Comparison of ENCODE assay signal across 8 cellular contexts in genomic region chr19:18007605-18007938, GRCh38. TPM values are rescaled to one million over a fixed set of nuclear protein-coding genes. Genes with fewer than 3 reads are reported as not detected.
A peak's percentile ranks its signal among the peaks of the same experiment; 100 is the strongest.
DNase-seq lines count a peak whose midpoint lies in the region; ATAC-seq and TF ChIP-seq lines count a peak whose summit lies in the region.

No MANE protein-coding gene starts in this region.

- ATAC-seq in GM18907 (IDR thresholded peaks at IDR 0.05; ENCODE audit: unreplicated experiment) (peak; percentile 45), IMR-90 (ENCODE audit: low read depth) (peak; percentile 42), GM19351 (IDR thresholded peaks at IDR 0.05; ENCODE audit: unreplicated experiment) (no peak)

- peak overlapping the region; percentile 41 for H3K4me3 ChIP-seq in IMR-90 (ENCODE audit: insufficient read depth, low read depth, low read length)
- peak overlapping the region; percentile 75 for H3K4me3 ChIP-seq in choroid plexus epithelial cell (ENCODE audit: low read depth, low read length)
- H3K4me3 ChIP-seq in mesodermal cell (ENCODE audit: extremely low read depth, insufficient read depth, low read length, poor library complexity, severe bottlenecking) = peak overlapping the region; percentile 38

- in situ Hi-C loops in IMR-90 (cut with MboI; ENCODE audit: low sequenced_read_pairs) = no loop called here

- dilution Hi-C loops in IMR-90 (cut with HindIII; ENCODE audit: low sequenced_read_pairs, unreplicated experiment) = no loop called here

- no peak overlapping the region for H4K8ac ChIP-seq in IMR-90 (ENCODE audit: low read depth in 2 of 2, low read length in 2 of 2)

- H4K5ac ChIP-seq in IMR-90 (ENCODE audit: low read depth, low read length) = no peak overlapping the region

- CTCF ChIA-PET in IMR-90 (lab: Yijun Ruan, JAX) = interaction anchor here (0.8 to 1.6 kb wide), 4 partner anchors 37 to 51 kb away, joined by 3 to 10 read pairs (median 4); no protein-coding TSS in a partner anchor

- H2BK15ac ChIP-seq in IMR-90 (ENCODE audit: low read depth, low read length) = no peak overlapping the region

- DNase-seq in IMR-90 = no peak
- no peak for DNase-seq in choroid plexus epithelial cell (ENCODE audit: low read depth)
- DNase-seq in DMS53 treated with DMSO at 0.1 percent for 48 hours (lab: John Stamatoyannopoulos, UW; ENCODE audit: unreplicated experiment) = no peak
- DNase-seq in mucosa of gallbladder (ENCODE audit: low spot score) = no peak
- no peak for DNase-seq in DMS153 (lab: John Stamatoyannopoulos, UW)

- H4K20me1 ChIP-seq in IMR-90 (ENCODE audit: insufficient read depth, low read length) = peaks cover 5% of the 10 kb centered on the region; the same call in 1 of the 2 replicates

- H3K9ac ChIP-seq in IMR-90 (ENCODE audit: low read depth, low read length) = 0 out of 2 replicates have a peak overlapping the region, but pooled peaks have one; percentile 0

- H3K56ac ChIP-seq in IMR-90 (ENCODE audit: extremely low read depth, insufficient read depth, low read length) = no peak overlapping the region

- H4K91ac ChIP-seq in IMR-90 (ENCODE audit: insufficient read depth, low read depth, low read length) = no peak overlapping the region

- H3K9me3 ChIP-seq in IMR-90 (ENCODE audit: control insufficient read depth, insufficient read depth, low read length) (no peaks in the 10 kb centered on the region), mesodermal cell (ENCODE audit: control insufficient read depth, low read length) (peaks cover 4% of the 10 kb centered on the region)

- peaks cover 12% of the 10 kb centered on the region for H3K9me1 ChIP-seq in IMR-90 (ENCODE audit: insufficient read depth, low read length)

- H3K27me3 ChIP-seq in IMR-90 (ENCODE audit: control insufficient read depth, insufficient read depth, low read length) = no peaks in the 10 kb centered on the region

- no peak for TF ChIP-seq CTCF in IMR-90 (conservative IDR thresholded peaks at IDR 0.05; ENCODE audit: low read depth, low read length)
- TF ChIP-seq CTCF in choroid plexus epithelial cell (conservative IDR thresholded peaks at IDR 0.05; ENCODE audit: low read depth, low read length) = no peak

- H3K36me3 ChIP-seq in IMR-90 (ENCODE audit: control insufficient read depth, insufficient read depth, low read length) (peaks cover 13% of the 10 kb centered on the region), mesodermal cell (ENCODE audit: control insufficient read depth, insufficient read depth, low read length) (peaks cover 12% of the 10 kb centered on the region)

- no peak overlapping the region for H2AK5ac ChIP-seq in IMR-90 (ENCODE audit: low read depth, low read length)

- no TSS peak for BruUV-seq in IMR-90 (replicated peaks; lab: Mats Ljungman, UMichigan)

- no peak overlapping the region for H2BK5ac ChIP-seq in IMR-90 (ENCODE audit: low read depth, low read length, poor library complexity, severe bottlenecking)

- H2AFZ ChIP-seq in IMR-90 (replicated peaks; ENCODE audit: low read length, poor library complexity) = peak overlapping the region; percentile 92

- H3K79me1 ChIP-seq in IMR-90 (ENCODE audit: low read depth in 1 of 2, low read length in 2 of 2) = peaks cover 0 to 13% of the 10 kb centered on the region in 2 experiments; a peak in 3 of 4 replicates

- H3K14ac ChIP-seq in IMR-90 (replicated peaks; ENCODE audit: low read depth, low read length) = no peak overlapping the region

- no CpG with 5 or more reads among the region's 12 CpGs for WGBS in IMR-90 (ENCODE audit: extremely low coverage in 2 of 2, insufficient read length in 1 of 2), 2 experiments
- WGBS in mesodermal cell (ENCODE audit: insufficient coverage in 2 of 2), 2 experiments = 2 to 5% methylated on average over 11 to 12 of the region's 12 CpGs

- H3K4me1 ChIP-seq in IMR-90 (ENCODE audit: control insufficient read depth, insufficient read depth, low read length) (peaks cover 8% of the 10 kb centered on the region), mesodermal cell (ENCODE audit: control insufficient read depth, insufficient read depth, low read length, poor library complexity, severe bottlenecking) (peaks cover 9% of the 10 kb centered on the region)

- peak overlapping the region; percentile 85 for H3K4me2 ChIP-seq in IMR-90 (ENCODE audit: low read depth, low read length)

- no peak overlapping the region for H2BK20ac ChIP-seq in IMR-90 (ENCODE audit: low read depth, low read length)

- H2BK120ac ChIP-seq in IMR-90 (ENCODE audit: low read depth, low read length) = no peak overlapping the region

- peak overlapping the region; percentile 95 for H2AK9ac ChIP-seq in IMR-90 (replicated peaks; ENCODE audit: low read depth, low read length, poor library complexity)

- H3K27ac ChIP-seq in IMR-90 (ENCODE audit: insufficient read depth, low read length) (no peak overlapping the region), mesodermal cell (ENCODE audit: low read depth, low read length, severe bottlenecking) (no peak overlapping the region)

- POLR2A ChIA-PET in IMR-90 (lab: Charles Lee; ENCODE audit: unreplicated experiment) = no interaction called here

- no peak for TF ChIP-seq RAD21 in IMR-90 (IDR thresholded peaks at IDR 0.05; ENCODE audit: low read length)

- H3K4ac ChIP-seq in IMR-90 (ENCODE audit: low read depth, low read length) = no peak overlapping the region

- intact Hi-C loops in IMR-90 (cut with micrococcal nuclease) = loop anchor here (1.0 to 10.0 kb wide), 3 partner anchors 51 to 165 kb away; partner anchors contain the start of genes IFI30 and PIK3R2

- H3K18ac ChIP-seq in IMR-90 (ENCODE audit: low read depth, low read length) = no peak overlapping the region

- no peak for TF ChIP-seq POLR2A in IMR-90 (IDR thresholded peaks at IDR 0.05; ENCODE audit: low read depth, low read length)

- H3K23ac ChIP-seq in IMR-90 (ENCODE audit: low read depth, low read length) = no peak overlapping the region

TF ChIP-seq in IMR-90, 13 proteins besides CTCF, POLR2A, EP300 and RAD21:
- TF ChIP-seq BHLHE40 (IDR thresholded peaks at IDR 0.05; ENCODE audit: low read depth, low read length) (no peak), ELK1 (IDR thresholded peaks at IDR 0.05; ENCODE audit: borderline replicate concordance, low read depth, low read length) (no peak), MAFK (IDR thresholded peaks at IDR 0.05; ENCODE audit: low read depth, low read length) (no peak), USF2 (IDR thresholded peaks at IDR 0.05; ENCODE audit: low read depth, low read length) (no peak), RFX5 (IDR thresholded peaks at IDR 0.05; ENCODE audit: low read depth, low read length) (no peak), NFE2L2 (IDR thresholded peaks at IDR 0.05; ENCODE audit: low read depth, low read length) (no peak)

RNA-seq across cellular contexts. Expression of gene ARRDC2, which starts 0.4 kb away (rescaled TPM):
- total RNA-seq in IMR-90 (2012; rRNA removed) = 1.4 and 1.9 TPM in 2 replicates
- 4.5 and 4.9 TPM in 2 replicates for polyA plus RNA-seq in IMR-90 (2012; rRNA removed)
- polyA plus RNA-seq in IMR-90 (2012; cell fraction: cytosol; rRNA removed) = 1.7 and 6.3 TPM in 2 replicates
- polyA plus RNA-seq in IMR-90 (2012; cell fraction: nucleus; rRNA removed; ENCODE audit: low replicate concordance) = 11.8 and 32.4 TPM in 2 replicates
- 4.6 TPM for polyA plus RNA-seq in mesodermal cell (2013, experiment 1 of 2)
- polyA plus RNA-seq in mesodermal cell (2013, experiment 2 of 2) = 4.8 TPM
- total RNA-seq in mucosa of gallbladder = 53.9 TPM

RNA-seq across cellular contexts. Expression of gene KCNN1, which starts 40.7 kb away (rescaled TPM):
- total RNA-seq in IMR-90 (2012; rRNA removed) = under 0.01 TPM in 1 of 2 replicates, not detected in the other
- 0.09 and 0.36 TPM in 2 replicates for polyA plus RNA-seq in IMR-90 (2012; rRNA removed)
- 0.02 and 0.40 TPM in 2 replicates for polyA plus RNA-seq in IMR-90 (2012; cell fraction: cytosol; rRNA removed)
- polyA plus RNA-seq in IMR-90 (2012; cell fraction: nucleus; rRNA removed; ENCODE audit: low replicate concordance) = 0.10 and 0.17 TPM in 2 replicates
- polyA plus RNA-seq in mesodermal cell (2013, experiment 1 of 2) = 2.7 TPM
- 2.9 TPM for polyA plus RNA-seq in mesodermal cell (2013, experiment 2 of 2)
- 1.6 TPM for total RNA-seq in mucosa of gallbladder

Comparison
In these comparisons a context has a peak if more than half of its experiments do, and no peak if none do; other contexts are left out.
1. RNA of gene ARRDC2, which starts 0.4 kb away (total RNA-seq): 53.9 TPM in mucosa of gallbladder (single experiment); 1.4 to 1.9 TPM in IMR-90; every median in the first group is over 10 times any median in the second.
2. Peak in every context shown above with its lines, with median percentiles within 50 percentile points of each other: H3K4me3 ChIP-seq.